Comparison of ENCODE assay signal across 16 cellular contexts in genomic region chr2:32787207-32787606, GRCh38.
DNase-seq lines count a peak whose midpoint lies in the region; ATAC-seq, FAIRE-seq and TF ChIP-seq lines count a peak whose summit lies in the region.
"Had no signal": no experiment of that assay in that cellular context is flagged by ENCODE, and none has a peak within 500 bp of the region (broad histone marks: within the 10 kb centered on the region; RNA-seq: fewer than 3 reads in every experiment).

No MANE protein-coding gene starts in this region.

- no peak overlapping the region for H3K4me3 Mint-ChIP-seq in stimulated activated effector memory CD8-positive, alpha-beta T cell treated with anti-CD3 and anti-CD28 coated beads, Interleukin-12 subunit alpha, Interleukin-12 subunit beta, amount 100 ng/mL, for 72 hours
- H3K4me3 Mint-ChIP-seq: CD14-positive monocyte; CD4-positive, alpha-beta memory T cell; H9 had no signal

- no peak for TF ChIP-seq POLR2A in GM12892 (IDR thresholded peaks at IDR 0.05; ENCODE audit: low read depth, low read length)

- H3K4me1 Mint-ChIP-seq in stimulated activated effector memory CD8-positive, alpha-beta T cell treated with anti-CD3 and anti-CD28 coated beads, Interleukin-12 subunit alpha, Interleukin-12 subunit beta, amount 100 ng/mL, for 72 hours = no peaks in the 10 kb centered on the region
- H3K4me1 Mint-ChIP-seq: CD14-positive monocyte; CD4-positive, alpha-beta memory T cell; H9 had no signal

- ATAC-seq in HG02870 (IDR thresholded peaks at IDR 0.05; ENCODE audit: unreplicated experiment) (peak; percentile 81), left lobe of liver (no peak), GM18498 (IDR thresholded peaks at IDR 0.05; ENCODE audit: unreplicated experiment) (no peak)
- ATAC-seq in stimulated activated effector memory CD8-positive, alpha-beta T cell treated with anti-CD3 and anti-CD28 coated beads, Interleukin-12 subunit alpha, Interleukin-12 subunit beta, amount 100 ng/mL, for 72 hours = peak; percentile 49

- no peak for DNase-seq in GM12892 (ENCODE audit: insufficient read length)
- no peak for DNase-seq in stimulated activated effector memory CD8-positive, alpha-beta T cell treated with anti-CD3 and anti-CD28 coated beads, Interleukin-12 subunit alpha, Interleukin-12 subunit beta, amount 100 ng/mL, for 72 hours (ENCODE audit: low spot score in 2 of 2)
- no peak for DNase-seq in HUDEP-2 (lab: John Stamatoyannopoulos, UW; ENCODE audit: unreplicated experiment in 76 of 76)
- no peak for DNase-seq in left lobe of liver (ENCODE audit: low spot score)
- DNase-seq: 8988T; CD4-positive, alpha-beta memory T cell; DMS153; DMS79; GDM1; H9 had no signal

- no peaks in the 10 kb centered on the region for H3K9me3 Mint-ChIP-seq in stimulated activated effector memory CD8-positive, alpha-beta T cell treated with anti-CD3 and anti-CD28 coated beads, Interleukin-12 subunit alpha, Interleukin-12 subunit beta, amount 100 ng/mL, for 72 hours
- H3K9me3 Mint-ChIP-seq: CD4-positive, alpha-beta memory T cell had no signal

- FAIRE-seq in GM12892 (lab: Jason Lieb, UNC) (peak; percentile 27), colon (lab: Jason Lieb, UNC) (peak; percentile 10)
- FAIRE-seq: GM19239, H1 had no signal

- H3K36me3 Mint-ChIP-seq in stimulated activated effector memory CD8-positive, alpha-beta T cell treated with anti-CD3 and anti-CD28 coated beads, Interleukin-12 subunit alpha, Interleukin-12 subunit beta, amount 100 ng/mL, for 72 hours = peaks cover 46% of the 10 kb centered on the region

- H3K27ac Mint-ChIP-seq in stimulated activated effector memory CD8-positive, alpha-beta T cell treated with anti-CD3 and anti-CD28 coated beads, Interleukin-12 subunit alpha, Interleukin-12 subunit beta, amount 100 ng/mL, for 72 hours = no peak overlapping the region
- H3K27ac Mint-ChIP-seq: CD14-positive monocyte; CD4-positive, alpha-beta memory T cell had no signal

Comparison
In these comparisons a context has a peak if more than half of its experiments do, and no peak if none do; other contexts are left out.
1. ATAC-seq: peak in HG02870 (single experiment) and stimulated activated effector memory CD8-positive, alpha-beta T cell treated with anti-CD3 and anti-CD28 coated beads, Interleukin-12 subunit alpha, Interleukin-12 subunit beta, amount 100 ng/mL, for 72 hours (single experiment); none in left lobe of liver (single experiment) and GM18498 (single experiment).